ENCODE assay signal across 16 cellular contexts in genomic region chr5:35313296-35313695, GRCh38.
DNase-seq lines count a peak whose midpoint lies in the region; ATAC-seq and TF ChIP-seq lines count a peak whose summit lies in the region.
"Had no signal": no experiment of that assay in that cellular context is flagged by ENCODE, and none has a peak within 500 bp of the region (broad histone marks: within the 10 kb centered on the region; RNA-seq: fewer than 3 reads in every experiment).

No MANE protein-coding gene starts in this region.

- WGBS in psoas muscle, 3 donors, result 29 to 36% (median 34%) methylated on average over 2 of the region's 2 CpGs

- TF ChIP-seq CTCF in AG10803 (conservative IDR thresholded peaks at IDR 0.05; ENCODE audit: low read length) (no peak), upper lobe of right lung (IDR thresholded peaks at IDR 0.05) (no peak), psoas muscle (IDR thresholded peaks at IDR 0.05) (no peak), A673 (conservative IDR thresholded peaks at IDR 0.05; ENCODE audit: low read depth, low read length) (no peak)

- POLR2A ChIA-PET in A673 (lab: Charles Lee; ENCODE audit: low non-redundant PET), result no interaction called here

- H3K27me3 ChIP-seq in upper lobe of right lung, result no peaks in the 10 kb centered on the region
- H3K27me3 ChIP-seq in psoas muscle (ENCODE audit: insufficient read depth in 3 of 3, low read length in 2 of 3), result no peaks in the 10 kb centered on the region
- H3K27me3 ChIP-seq in A673 (replicated peaks; ENCODE audit: insufficient read depth, low read depth, low read length, poor library complexity), result no peaks in the 10 kb centered on the region

- BruUV-seq in A673 (replicated peaks; lab: Mats Ljungman, UMichigan), result no TSS peak

- intact Hi-C loops in upper lobe of right lung (cut with DNase I) (no loop called here), psoas muscle (cut with DNase I) (no loop called here), A673 (cut with micrococcal nuclease; ENCODE audit: unreplicated experiment) (no loop called here)

- no peak overlapping the region for H3K4me3 ChIP-seq in AG10803 (ENCODE audit: low read length)
- no peak overlapping the region for H3K4me3 ChIP-seq in upper lobe of right lung
- H3K4me3 ChIP-seq in psoas muscle, result no peak overlapping the region
- no peak overlapping the region for H3K4me3 ChIP-seq in A673 (ENCODE audit: low read depth, low read length, poor library complexity, severe bottlenecking)

- H3K36me3 ChIP-seq in upper lobe of right lung, result no peaks in the 10 kb centered on the region
- no peaks in the 10 kb centered on the region for H3K36me3 ChIP-seq in psoas muscle (ENCODE audit: insufficient read depth in 1 of 2, low read depth in 1 of 2)
- H3K36me3 ChIP-seq in A673 (ENCODE audit: insufficient read depth, low read length, poor library complexity, severe bottlenecking), result no peaks in the 10 kb centered on the region

- ATAC-seq in upper lobe of right lung, result no peak
- no peak for ATAC-seq in psoas muscle
- ATAC-seq: activated naive CD4-positive, alpha-beta T cell treated with anti-CD3 and anti-CD28 coated beads, Interleukin-2, amount 50 U/mL, for 72 hours had no signal

- CTCF ChIA-PET in A673 (lab: Charles Lee), result interaction anchor here (0.6 kb wide), 1 partner anchor 355 kb away, joined by 3 read pairs; no protein-coding TSS in a partner anchor

- H3K4me1 ChIP-seq in upper lobe of right lung (no peaks in the 10 kb centered on the region), psoas muscle (no peaks in the 10 kb centered on the region), A673 (ENCODE audit: insufficient read depth, low read length, poor library complexity, severe bottlenecking) (no peaks in the 10 kb centered on the region)

- DNase-seq in AG10803 (ENCODE audit: low read depth) (peak; percentile 79), LoVo (ENCODE audit: low spot score) (peak; percentile 33), SW480 (ENCODE audit: low spot score) (peak; percentile 16), fibroblast of the conjunctiva (ENCODE audit: low read depth) (peak; percentile 30), upper lobe of right lung (no peak), psoas muscle (no peak), A673 (ENCODE audit: low spot score) (no peak), medulla oblongata (ENCODE audit: extremely low spot score) (no peak)
- DNase-seq: dermis blood vessel endothelial cell; DMS79 treated with DMSO at 0.1 percent for 48 hours; hippocampal formation; mesendoderm; NCI-H1436; NK-92 treated with Interleukin-12 subunit alpha and Interleukin-12 subunit beta, amount 100 ng/mL, for 24 hours; posterior cingulate gyrus had no signal

- H3K9me3 ChIP-seq in upper lobe of right lung, result no peaks in the 10 kb centered on the region
- no peaks in the 10 kb centered on the region for H3K9me3 ChIP-seq in psoas muscle
- H3K9me3 ChIP-seq in A673 (ENCODE audit: low read depth, low read length, poor library complexity, severe bottlenecking), result no peaks in the 10 kb centered on the region

- H3K27ac ChIP-seq in upper lobe of right lung, result no peak overlapping the region
- H3K27ac ChIP-seq in psoas muscle, result no peak overlapping the region
- H3K27ac ChIP-seq in A673 (ENCODE audit: low read depth, low read length, poor library complexity, severe bottlenecking), result no peak overlapping the region

Comparison
In these comparisons a context has a peak if more than half of its experiments do, and no peak if none do; other contexts are left out.
1. DNase-seq: peak in AG10803 (single experiment), LoVo (single experiment), SW480 (single experiment) and fibroblast of the conjunctiva (single experiment); none in upper lobe of right lung (single experiment), psoas muscle (0 of 2), A673 (single experiment) and medulla oblongata (single experiment).